In genomic region chr16:2082983-2083364, GRCh38 we compare ENCODE assay signal across 25 cellular contexts. TPM values are rescaled to one million over a fixed set of nuclear protein-coding genes. Genes with fewer than 3 reads are reported as not detected.
A peak's percentile ranks its signal among the peaks of the same experiment; 100 is the strongest.
DNase-seq lines count a peak whose midpoint lies in the region; ATAC-seq, FAIRE-seq and TF ChIP-seq lines count a peak whose summit lies in the region.
"Had no signal": no experiment of that assay in that cellular context is flagged by ENCODE, and none has a peak within 500 bp of the region (broad histone marks: within the 10 kb centered on the region; RNA-seq: fewer than 3 reads in every experiment).

No MANE protein-coding gene starts in this region.

- 85% methylated on average over 16 of the region's 16 CpGs for WGBS in GM12878 (ENCODE audit: insufficient coverage, insufficient replicate concordance, low lambda C conversion rate, missing lambda C conversion rate)

- peak overlapping the region in 1 of 2 donors; percentile 27 for H3K4me3 Mint-ChIP-seq in stimulated activated naive CD8-positive, alpha-beta T cell treated with anti-CD3 and anti-CD28 coated beads, Interleukin-15, amount 100 ng/mL, for 72 hours
- peak overlapping the region; percentile 44 to 68 (median 50) for H3K4me3 Mint-ChIP-seq in nephron
- H3K4me3 Mint-ChIP-seq: activated CD4-positive, alpha-beta memory T cell treated with anti-CD3 and anti-CD28 coated beads for 36 hours; CD14-positive monocyte; IgD-negative memory B cell had no signal

- TF ChIP-seq EP300 in GM12878 (IDR thresholded peaks at IDR 0.05; ENCODE audit: borderline replicate concordance in 1 of 2, control insufficient read depth in 1 of 2, low read depth in 2 of 2, low read length in 2 of 2): no peak

- TF ChIP-seq RAD21 in GM12878 (IDR thresholded peaks at IDR 0.05; ENCODE audit: insufficient read depth, low read depth, low read length): no peak

- TF ChIP-seq CTCF in GM12878 (IDR thresholded peaks at IDR 0.05 in 2 of 3, conservative IDR thresholded peaks at IDR 0.05 in 1 of 3; ENCODE audit: control insufficient read depth in 2 of 3, extremely low read depth in 1 of 3, insufficient read depth in 1 of 3, low read depth in 3 of 3, low read length in 3 of 3) (no peak), nephron (IDR thresholded peaks at IDR 0.05; ENCODE audit: unreplicated experiment in 3 of 3) (no peak), vagina (IDR thresholded peaks at IDR 0.05) (no peak), foreskin keratinocyte (conservative IDR thresholded peaks at IDR 0.05) (no peak)

- CTCF ChIA-PET in GM12878 (lab: Yijun Ruan, JAX): interaction anchor here (1.1 kb wide), 1 partner anchor 58 kb away, joined by 3 read pairs; no protein-coding TSS in a partner anchor

- H3K4me1 ChIP-seq in GM12878 (ENCODE audit: control insufficient read depth, insufficient read depth, low read length) (no peaks in the 10 kb centered on the region), vagina (peaks cover 46% of the 10 kb centered on the region), foreskin keratinocyte (no peaks in the 10 kb centered on the region)

- no peak overlapping the region for H3K9ac ChIP-seq in GM12878 (ENCODE audit: control insufficient read depth, insufficient read depth, low read length)

- FAIRE-seq in GM12878 (lab: Jason Lieb, UNC): no peak
- FAIRE-seq: islet of Langerhans had no signal

- peaks cover 6% of the 10 kb centered on the region for H3K4me1 Mint-ChIP-seq in stimulated activated naive CD8-positive, alpha-beta T cell treated with anti-CD3 and anti-CD28 coated beads, Interleukin-15, amount 100 ng/mL, for 72 hours
- H3K4me1 Mint-ChIP-seq in nephron: peaks cover 11% of the 10 kb centered on the region
- H3K4me1 Mint-ChIP-seq: CD14-positive monocyte had no signal

- peaks cover 0 to 2% of the 10 kb centered on the region in 2 experiments; a peak in 3 of 4 replicates for H3K36me3 ChIP-seq in GM12878 (ENCODE audit: control insufficient read depth in 2 of 2, insufficient read depth in 2 of 2, low read length in 1 of 2)
- peaks cover 0 to 47% of the 10 kb centered on the region in 2 donors for H3K36me3 ChIP-seq in vagina

- H3K79me2 ChIP-seq in GM12878 (ENCODE audit: control insufficient read depth, insufficient read depth, low read length): no peaks in the 10 kb centered on the region

- peaks cover 14% of the 10 kb centered on the region for H3K36me3 Mint-ChIP-seq in nephron (ENCODE audit: low read depth)

- H3K4me2 ChIP-seq in GM12878 (ENCODE audit: control insufficient read depth, insufficient read depth): no peak overlapping the region

- ATAC-seq in stimulated activated naive CD8-positive, alpha-beta T cell treated with anti-CD3 and anti-CD28 coated beads, Interleukin-15, amount 100 ng/mL, for 72 hours: no peak
- ATAC-seq in stimulated activated naive CD8-positive, alpha-beta T cell treated with anti-CD3 and anti-CD28 coated beads, Interleukin-15, Interleukin-2, amounts not matched to agents 100 U/mL and 50 U/mL, for 24 hours: no peak
- peak; percentile 31; the same call in 2 of the 3 replicates for ATAC-seq in GM12878
- no peak for ATAC-seq in foreskin keratinocyte
- ATAC-seq: SK-N-SH treated with all-trans-retinoic acid at 6 μM for 48 hours had no signal

- H3K27me3 Mint-ChIP-seq in stimulated activated naive CD8-positive, alpha-beta T cell treated with anti-CD3 and anti-CD28 coated beads, Interleukin-15, amount 100 ng/mL, for 72 hours: no peaks in the 10 kb centered on the region
- H3K27me3 Mint-ChIP-seq in nephron (ENCODE audit: low read depth): no peaks in the 10 kb centered on the region
- H3K27me3 Mint-ChIP-seq: activated CD4-positive, alpha-beta memory T cell treated with anti-CD3 and anti-CD28 coated beads for 36 hours; IgD-negative memory B cell had no signal

- POLR2A ChIA-PET in GM12878 (lab: Charles Lee): no interaction called here

- H3K27ac ChIP-seq in GM12878 (ENCODE audit: control insufficient read depth, insufficient read depth): no peak overlapping the region
- peak overlapping the region; percentile 47 for H3K27ac ChIP-seq in vagina
- H3K27ac ChIP-seq in foreskin keratinocyte: no peak overlapping the region

- BruUV-seq in GM12878 (replicated peaks; lab: Mats Ljungman, UMichigan): no TSS peak

- RAD21 ChIA-PET in GM12878 (lab: Charles Lee; ENCODE audit: unreplicated experiment): no interaction called here

- no peak overlapping the region for H3K4me3 ChIP-seq in GM12878
- no peak overlapping the region for H3K4me3 ChIP-seq in vagina
- H3K4me3 ChIP-seq: lung had no signal

- H3K27ac Mint-ChIP-seq in stimulated activated naive CD8-positive, alpha-beta T cell treated with anti-CD3 and anti-CD28 coated beads, Interleukin-15, amount 100 ng/mL, for 72 hours: peak overlapping the region; percentile 41 to 80
- H3K27ac Mint-ChIP-seq in nephron: peak overlapping the region; percentile 97 to 98 (median 97)
- H3K27ac Mint-ChIP-seq: activated CD4-positive, alpha-beta memory T cell treated with anti-CD3 and anti-CD28 coated beads for 36 hours; CD14-positive monocyte; IgD-negative memory B cell had no signal

- in situ Hi-C loops in GM12878 (cut with MboI): loop anchor here (10.0 kb wide), 1 partner anchor 62 kb away; the partner anchor contains the start of gene RAB26

- H3K9me3 Mint-ChIP-seq in stimulated activated naive CD8-positive, alpha-beta T cell treated with anti-CD3 and anti-CD28 coated beads, Interleukin-15, amount 100 ng/mL, for 72 hours: no peaks in the 10 kb centered on the region
- H3K9me3 Mint-ChIP-seq in nephron: no peaks in the 10 kb centered on the region
- H3K9me3 Mint-ChIP-seq: activated CD4-positive, alpha-beta memory T cell treated with anti-CD3 and anti-CD28 coated beads for 36 hours; CD14-positive monocyte; IgD-negative memory B cell had no signal

- no peak for DNase-seq in stimulated activated naive CD8-positive, alpha-beta T cell treated with anti-CD3 and anti-CD28 coated beads, Interleukin-15, amount 100 ng/mL, for 72 hours
- no peak for DNase-seq in stimulated activated naive CD8-positive, alpha-beta T cell treated with anti-CD3 and anti-CD28 coated beads, Interleukin-15, Interleukin-2, amounts not matched to agents 100 U/mL and 50 U/mL, for 24 hours
- DNase-seq in GM12878 (ENCODE audit: low read depth, low spot score) (no peak), vagina (ENCODE audit: extremely low spot score in 2 of 2) (no peak), foreskin keratinocyte (no peak), T-helper 2 cell (no peak), NCI-H1436 (lab: John Stamatoyannopoulos, UW) (no peak)
- DNase-seq: activated CD4-positive, alpha-beta memory T cell treated with anti-CD3 and anti-CD28 coated beads for 36 hours; activated CD4-positive, CD25-positive, alpha-beta regulatory T cell; activated gamma-delta T cell treated with Interleukin-2 at 50 U/mL for 16 hours; activated T-cell treated with anti-CD3 and anti-CD28 coated beads, Interleukin-2, amount 50 U/mL, for 1 hour; central memory CD4-positive, alpha-beta T cell; GOT3; hypothalamus; MM.1S; NCI-H2171; NCI-H524; stimulated activated CD4-positive, alpha-beta T cell treated with anti-CD3 and anti-CD28 coated beads, Interleukin-15, amount 100 ng/mL, for 24 hours; T1000 had no signal

- H4K20me1 ChIP-seq in GM12878 (ENCODE audit: control insufficient read depth, insufficient read depth): no peaks in the 10 kb centered on the region

- intact Hi-C loops in GM12878 (cut with micrococcal nuclease; ENCODE audit: unreplicated experiment): no loop called here
- intact Hi-C loops in vagina (cut with DNase I): no loop called here

- no peak for TF ChIP-seq POLR2A in GM12878 (IDR thresholded peaks at IDR 0.05; ENCODE audit: low read depth, low read length)
- TF ChIP-seq POLR2A in vagina (IDR thresholded peaks at IDR 0.05): no peak

- SMC1A ChIA-PET in GM12878 (lab: Charles Lee; ENCODE audit: uncharacterized antibody, unreplicated experiment): no interaction called here

- no peak overlapping the region for H2AFZ ChIP-seq in GM12878 (ENCODE audit: control insufficient read depth, low read depth, low read length)

- H3K9me3 ChIP-seq in GM12878 (replicated peaks; ENCODE audit: control insufficient read depth, insufficient read depth, low read length) (no peaks in the 10 kb centered on the region), vagina (no peaks in the 10 kb centered on the region)

- H3K27me3 ChIP-seq in GM12878 (replicated peaks in 1 of 2; ENCODE audit: control insufficient read depth in 2 of 2, insufficient read depth in 2 of 2, low read length in 1 of 2) (no peaks in the 10 kb centered on the region), vagina (no peaks in the 10 kb centered on the region), foreskin keratinocyte (no peaks in the 10 kb centered on the region)

RNA-seq across cellular contexts. Expression of gene TSC2, which starts 35.2 kb away (rescaled TPM):
- 135 and 159 TPM in 2 replicates for total RNA-seq in GM12878 (2013; cell fraction: nucleolus; rRNA removed)
- total RNA-seq in GM12878 (2014; rRNA removed): 15.9 and 20.4 TPM in 2 replicates
- 9.7 and 10.9 TPM in 2 replicates for total RNA-seq in GM12878 (2014; rRNA removed; fragmentation: Illumina TruSeq; extraction: Trizol)
- total RNA-seq in GM12878 (2021): 61.5 and 77.0 TPM in 2 replicates
- 17.5 TPM for polyA plus RNA-seq in GM12878 (2011; ENCODE audit: low read depth)
- polyA plus RNA-seq in GM12878 (2011; rRNA removed): 10.1 and 18.0 TPM in 2 replicates
- polyA plus RNA-seq in GM12878 (2011; cell fraction: cytosol; rRNA removed): 18.5 and 24.1 TPM in 2 replicates
- polyA plus RNA-seq in GM12878 (2011; cell fraction: nucleus; rRNA removed): 284 and 324 TPM in 2 replicates
- polyA plus RNA-seq in GM12878 (2012): 46.1 and 49.1 TPM in 2 replicates
- polyA plus RNA-seq in GM12878 (2014; fragmentation: Illumina TruSeq; extraction: Trizol): 4.9 and 22.7 TPM in 2 replicates
- polyA plus RNA-seq in GM12878 (2014; fragmentation: Nextera tagmentation; extraction: Ambion mirVana): 1 to 10 TPM; 1.6 to 3.9 TPM
- polyA plus RNA-seq in GM12878 (2014; rRNA removed): 31.3 and 48.1 TPM in 2 replicates
- 10 to 100 TPM; 36.1 to 43.6 TPM for polyA plus RNA-seq in GM12878 (2016; fragmentation: Nextera tagmentation; extraction: Ambion mirVana)
- polyA minus RNA-seq in GM12878 (2011; rRNA and poly(A)+ RNA removed): 43.0 and 55.4 TPM in 2 replicates
- polyA minus RNA-seq in GM12878 (2011; cell fraction: cytosol; rRNA and poly(A)+ RNA removed): 32.2 and 38.4 TPM in 2 replicates
- polyA minus RNA-seq in GM12878 (2011; cell fraction: nucleus; rRNA and poly(A)+ RNA removed): 47.4 and 83.8 TPM in 2 replicates
- total RNA-seq in vagina: 78.6 TPM
- 34.0 and 40.7 TPM in 2 replicates for total RNA-seq in foreskin keratinocyte
- polyA plus RNA-seq in foreskin keratinocyte: 25.6 and 28.8 TPM in 2 replicates

RNA-seq across cellular contexts. Expression of gene NTHL1, which starts 35.3 kb away (rescaled TPM):
- 21.3 and 22.2 TPM in 2 replicates for total RNA-seq in GM12878 (2013; cell fraction: nucleolus; rRNA removed)
- total RNA-seq in GM12878 (2014; rRNA removed): 50.1 and 54.7 TPM in 2 replicates
- total RNA-seq in GM12878 (2014; rRNA removed; fragmentation: Illumina TruSeq; extraction: Trizol): 16.4 and 17.2 TPM in 2 replicates
- total RNA-seq in GM12878 (2021): 41.3 and 48.4 TPM in 2 replicates
- polyA plus RNA-seq in GM12878 (2011; ENCODE audit: low read depth): 4.0 TPM
- polyA plus RNA-seq in GM12878 (2011; rRNA removed): 11.8 and 32.9 TPM in 2 replicates
- polyA plus RNA-seq in GM12878 (2011; cell fraction: cytosol; rRNA removed): 71.1 and 110 TPM in 2 replicates
- polyA plus RNA-seq in GM12878 (2011; cell fraction: nucleus; rRNA removed): 47.6 and 73.7 TPM in 2 replicates
- 14.5 and 15.4 TPM in 2 replicates for polyA plus RNA-seq in GM12878 (2012)
- 0.19 and 8.1 TPM in 2 replicates for polyA plus RNA-seq in GM12878 (2014; fragmentation: Illumina TruSeq; extraction: Trizol)
- polyA plus RNA-seq in GM12878 (2014; fragmentation: Nextera tagmentation; extraction: Ambion mirVana): 1 to 10 TPM in 1 of 2 experiments, under 1 TPM in 1; 0.85 to 9.2 TPM
- 46.9 and 49.0 TPM in 2 replicates for polyA plus RNA-seq in GM12878 (2014; rRNA removed)
- 10 to 100 TPM; 45.1 to 53.8 TPM for polyA plus RNA-seq in GM12878 (2016; fragmentation: Nextera tagmentation; extraction: Ambion mirVana)
- 18.0 and 54.3 TPM in 2 replicates for polyA minus RNA-seq in GM12878 (2011; rRNA and poly(A)+ RNA removed)
- polyA minus RNA-seq in GM12878 (2011; cell fraction: cytosol; rRNA and poly(A)+ RNA removed): 13.1 and 15.4 TPM in 2 replicates
- polyA minus RNA-seq in GM12878 (2011; cell fraction: nucleus; rRNA and poly(A)+ RNA removed): 10.2 and 15.9 TPM in 2 replicates
- total RNA-seq in vagina: 28.5 TPM
- 33.6 and 35.3 TPM in 2 replicates for total RNA-seq in foreskin keratinocyte
- 39.0 and 41.6 TPM in 2 replicates for polyA plus RNA-seq in foreskin keratinocyte

RNA-seq across cellular contexts. Expression of gene PKD1, which starts 52.7 kb away (rescaled TPM):
- 160 and 186 TPM in 2 replicates for total RNA-seq in GM12878 (2013; cell fraction: nucleolus; rRNA removed)
- total RNA-seq in GM12878 (2014; rRNA removed) (19.6 and 22.9 TPM in 2 replicates), GM12878 (2014; rRNA removed; fragmentation: Illumina TruSeq; extraction: Trizol) (6.9 and 7.5 TPM in 2 replicates), GM12878 (2021) (44.9 and 62.0 TPM in 2 replicates), vagina (153 TPM), foreskin keratinocyte (36.7 and 46.5 TPM in 2 replicates)
- 13.4 TPM for polyA plus RNA-seq in GM12878 (2011; ENCODE audit: low read depth)
- polyA plus RNA-seq in GM12878 (2011; rRNA removed) (3.7 and 9.0 TPM in 2 replicates), GM12878 (2014; fragmentation: Illumina TruSeq; extraction: Trizol) (0.36 and 3.9 TPM in 2 replicates), GM12878 (2014; fragmentation: Nextera tagmentation; extraction: Ambion mirVana) (under 1 TPM; 0.11 to 0.35 TPM), GM12878 (2014; rRNA removed) (48.2 and 49.7 TPM in 2 replicates), GM12878 (2016; fragmentation: Nextera tagmentation; extraction: Ambion mirVana) (1 to 10 TPM; 2.9 to 5.2 TPM), foreskin keratinocyte (16.8 and 19.7 TPM in 2 replicates)
- polyA plus RNA-seq in GM12878 (2011; cell fraction: cytosol; rRNA removed): 16.3 and 29.0 TPM in 2 replicates
- 295 and 314 TPM in 2 replicates for polyA plus RNA-seq in GM12878 (2011; cell fraction: nucleus; rRNA removed)
- 34.8 and 47.6 TPM in 2 replicates for polyA plus RNA-seq in GM12878 (2012)
- 11.8 and 40.3 TPM in 2 replicates for polyA minus RNA-seq in GM12878 (2011; rRNA and poly(A)+ RNA removed)
- 17.5 and 22.7 TPM in 2 replicates for polyA minus RNA-seq in GM12878 (2011; cell fraction: cytosol; rRNA and poly(A)+ RNA removed)
- 50.4 and 84.4 TPM in 2 replicates for polyA minus RNA-seq in GM12878 (2011; cell fraction: nucleus; rRNA and poly(A)+ RNA removed)

RNA-seq across cellular contexts. Expression of gene NHERF2, which starts 56.3 kb away (rescaled TPM):
- 0.71 TPM in 1 of 2 replicates, not detected in the other for total RNA-seq in GM12878 (2013; cell fraction: nucleolus; rRNA removed)
- total RNA-seq in GM12878 (2014; rRNA removed) (0.06 TPM in 1 of 2 replicates, not detected in the other), GM12878 (2014; rRNA removed; fragmentation: Illumina TruSeq; extraction: Trizol) (not detected in 2 replicates), GM12878 (2021) (0.31 and 0.51 TPM in 2 replicates), vagina (44.7 TPM), foreskin keratinocyte (12.8 and 14.7 TPM in 2 replicates)
- polyA plus RNA-seq in GM12878 (2011; ENCODE audit: low read depth): not detected
- polyA plus RNA-seq in GM12878 (2011; rRNA removed) (0.05 TPM in 1 of 2 replicates, not detected in the other), GM12878 (2014; fragmentation: Illumina TruSeq; extraction: Trizol) (0.06 TPM in 1 of 2 replicates, not detected in the other), GM12878 (2014; fragmentation: Nextera tagmentation; extraction: Ambion mirVana) (not detected), GM12878 (2014; rRNA removed) (not detected in 2 replicates), GM12878 (2016; fragmentation: Nextera tagmentation; extraction: Ambion mirVana) (under 1 TPM; 0.10 to 0.19 TPM), foreskin keratinocyte (21.5 and 25.7 TPM in 2 replicates)
- polyA plus RNA-seq in GM12878 (2011; cell fraction: cytosol; rRNA removed): 0.04 and 0.15 TPM in 2 replicates
- 0.78 and 0.98 TPM in 2 replicates for polyA plus RNA-seq in GM12878 (2011; cell fraction: nucleus; rRNA removed)
- polyA plus RNA-seq in GM12878 (2012): 0.15 and 0.42 TPM in 2 replicates
- polyA minus RNA-seq in GM12878 (2011; rRNA and poly(A)+ RNA removed): not detected in 2 replicates
- polyA minus RNA-seq in GM12878 (2011; cell fraction: cytosol; rRNA and poly(A)+ RNA removed): 0.62 TPM in 1 of 2 replicates, not detected in the other
- not detected in 2 replicates for polyA minus RNA-seq in GM12878 (2011; cell fraction: nucleus; rRNA and poly(A)+ RNA removed)
- polyA plus RNA-seq: IgD-negative memory B cell had no signal
